30 cellular contexts compared by ENCODE assay signal in the genomic region with DNA sequence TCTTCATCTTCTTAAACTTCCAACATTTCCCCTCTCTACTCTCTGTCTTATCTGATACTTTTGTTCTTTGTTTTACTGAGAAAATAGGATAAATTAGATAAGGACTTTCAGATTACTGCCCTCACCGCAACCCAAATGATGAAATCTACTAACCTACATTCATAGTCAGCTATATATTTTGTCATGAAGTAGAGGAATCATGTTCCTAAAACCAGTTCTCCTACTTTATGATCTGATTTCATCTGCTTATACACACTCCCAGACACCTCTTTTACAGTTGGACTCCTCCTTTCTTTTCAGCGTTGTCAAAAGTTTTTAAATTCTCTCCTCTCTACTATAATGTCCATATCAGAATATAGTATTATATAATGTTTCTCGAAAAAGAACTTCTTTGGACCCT. TPM values are rescaled to one million over a fixed set of nuclear protein-coding genes. Genes with fewer than 3 reads are reported as not detected.
"Had no signal": no experiment of that assay in that cellular context is flagged by ENCODE, and none has a peak within 500 bp of the region (broad histone marks: within the 10 kb centered on the region; RNA-seq: fewer than 3 reads in every experiment).

No MANE protein-coding gene starts in this region.

- H3K27me3 ChIP-seq: left lung, ovary, right atrium auricular region, right lobe of liver, tibial nerve, upper lobe of left lung, vagina had no signal

- H3K4me1 ChIP-seq: left lung, lower lobe of right lung, right atrium auricular region, right lobe of liver, tibial nerve, upper lobe of left lung, vagina had no signal

- H3K27me3 Mint-ChIP-seq: naive thymus-derived CD4-positive, alpha-beta T cell; natural killer cell treated with Interleukin-12 subunit alpha and Interleukin-12 subunit beta and Interleukin-15 and Interleukin-18, amount 100 ng/mL, for 72 hours; progenitor cell of endocrine pancreas; stimulated activated memory B cell treated with anti-CD40 and anti-IgM and Interleukin-4, amounts not matched to agents 10 μg/mL and 1 μg/mL and 100 μg/mL, for 72 hours; stimulated activated naive CD8-positive, alpha-beta T cell treated with anti-CD3 and anti-CD28 coated beads, Interleukin-15, amount 100 ng/mL, for 72 hours had no signal

- H3K4me3 Mint-ChIP-seq: immature natural killer cell; naive thymus-derived CD4-positive, alpha-beta T cell; natural killer cell treated with Interleukin-12 subunit alpha and Interleukin-12 subunit beta and Interleukin-15 and Interleukin-18, amount 100 ng/mL, for 72 hours; stimulated activated memory B cell treated with anti-CD40 and anti-IgM and Interleukin-4, amounts not matched to agents 10 μg/mL and 1 μg/mL and 100 μg/mL, for 72 hours; stimulated activated naive CD8-positive, alpha-beta T cell treated with anti-CD3 and anti-CD28 coated beads, Interleukin-15, amount 100 ng/mL, for 72 hours had no signal

- DNase-seq: hypothalamus; immature natural killer cell; kidney; left colon; left lung; lower lobe of right lung; mammary epithelial cell; mesenchymal stem cell; midbrain; mucosa of descending colon; naive thymus-derived CD4-positive, alpha-beta T cell; ovary; right lobe of liver; stimulated activated CD4-positive, alpha-beta T cell treated with anti-CD3 and anti-CD28 coated beads, Interleukin-1b, Interleukin-23, amount 100 ng/mL, for 48 hours; stimulated activated CD4-positive, alpha-beta T cell treated with anti-CD3 and anti-CD28 coated beads, Interleukin-2, amount 100 ng/mL, for 48 hours; stimulated activated CD4-positive, alpha-beta T cell treated with anti-CD3 and anti-CD28 coated beads, Interleukin-4, amount 100 ng/mL, for 4 hours; stimulated activated CD8-positive, alpha-beta memory T cell treated with anti-CD3 and anti-CD28 coated beads, Interleukin-4, amount 100 ng/mL, for 48 hours; stimulated activated naive CD4-positive, alpha-beta T cell treated with Interleukin-2 at 50 U/mL for 16 hours; stimulated activated naive CD8-positive, alpha-beta T cell treated with anti-CD3 and anti-CD28 coated beads, Interleukin-15, amount 100 ng/mL, for 72 hours; substantia nigra; upper lobe of left lung had no signal

- H3K27ac Mint-ChIP-seq: immature natural killer cell; naive thymus-derived CD4-positive, alpha-beta T cell; natural killer cell treated with Interleukin-12 subunit alpha and Interleukin-12 subunit beta and Interleukin-15 and Interleukin-18, amount 100 ng/mL, for 72 hours; progenitor cell of endocrine pancreas; stimulated activated memory B cell treated with anti-CD40 and anti-IgM and Interleukin-4, amounts not matched to agents 10 μg/mL and 1 μg/mL and 100 μg/mL, for 72 hours had no signal

- H3K36me3 Mint-ChIP-seq: immature natural killer cell; naive thymus-derived CD4-positive, alpha-beta T cell; stimulated activated memory B cell treated with anti-CD40 and anti-IgM and Interleukin-4, amounts not matched to agents 10 μg/mL and 1 μg/mL and 100 μg/mL, for 72 hours had no signal

- H3K27ac ChIP-seq: left lung, lower lobe of right lung, ovary, right atrium auricular region, right lobe of liver, tibial nerve, upper lobe of left lung, vagina had no signal

- H3K4me1 Mint-ChIP-seq: immature natural killer cell; naive thymus-derived CD4-positive, alpha-beta T cell; stimulated activated memory B cell treated with anti-CD40 and anti-IgM and Interleukin-4, amounts not matched to agents 10 μg/mL and 1 μg/mL and 100 μg/mL, for 72 hours; stimulated activated naive CD8-positive, alpha-beta T cell treated with anti-CD3 and anti-CD28 coated beads, Interleukin-15, amount 100 ng/mL, for 72 hours had no signal

- ATAC-seq: left colon; left lung; lower lobe of right lung; mucosa of descending colon; naive thymus-derived CD4-positive, alpha-beta T cell; natural killer cell treated with Interleukin-12 subunit alpha and Interleukin-12 subunit beta and Interleukin-15 and Interleukin-18, amount 100 ng/mL, for 72 hours; right lobe of liver; stimulated activated memory B cell treated with anti-CD40 and anti-IgM and Interleukin-4, amounts not matched to agents 10 μg/mL and 1 μg/mL and 100 μg/mL, for 72 hours; stimulated activated naive CD8-positive, alpha-beta T cell treated with anti-CD3 and anti-CD28 coated beads, Interleukin-15, amount 100 ng/mL, for 72 hours had no signal

RNA-seq across cellular contexts. Expression of gene MGAT4C, which starts 29.7 kb away (rescaled TPM):
- total RNA-seq: mammary epithelial cell; myocyte; naive thymus-derived CD4-positive, alpha-beta T cell; natural killer cell treated with Interleukin-12 subunit alpha and Interleukin-12 subunit beta and Interleukin-15 and Interleukin-18, amount 100 ng/mL, for 72 hours; renal cortical epithelial cell had no signal
- polyA plus RNA-seq: immature natural killer cell; mammary epithelial cell; naive thymus-derived CD4-positive, alpha-beta T cell; smooth muscle cell had no signal
